ENCODE assay signal across 8 cellular contexts in genomic region chr11:6402561-6402981, GRCh38. TPM values are rescaled to one million over a fixed set of nuclear protein-coding genes. Genes with fewer than 3 reads are reported as not detected.
DNase-seq lines count a peak whose midpoint lies in the region; ATAC-seq, FAIRE-seq and TF ChIP-seq lines count a peak whose summit lies in the region.

No MANE protein-coding gene starts in this region.

- H3K27ac Mint-ChIP-seq in T-helper 1 cell treated with Interleukin-12 subunit alpha and Interleukin-12 subunit beta and Interleukin-4 antibody, amounts not matched to agents 30 μg/mL and 1 μg/mL, for 36 hours, result peak overlapping the region; percentile 84
- H3K27ac Mint-ChIP-seq in type B pancreatic cell, result no peak overlapping the region

- H3K27me3 ChIP-seq in K562 (ENCODE audit: control insufficient read depth in 2 of 2, insufficient read depth in 2 of 2, low read length in 2 of 2), result peaks cover 25 to 64% of the 10 kb centered on the region in 2 experiments; a peak in 4 of 5 replicates
- no peaks in the 10 kb centered on the region for H3K27me3 ChIP-seq in stomach

- 8% methylated on average over 7 of the region's 7 CpGs for WGBS in K562 (ENCODE audit: insufficient coverage, low coverage, missing lambda C conversion rate)
- 74 to 79% (median 78%) methylated on average over 7 of the region's 7 CpGs for WGBS in stomach, 5 donors

- no peak for FAIRE-seq in K562 (lab: Jason Lieb, UNC)

- H3K9me1 ChIP-seq in K562 (ENCODE audit: control insufficient read depth, insufficient read depth, low read length), result no peaks in the 10 kb centered on the region

- no peak overlapping the region for H3K27ac ChIP-seq in K562 (ENCODE audit: extremely low read depth, low read depth, low read length)
- H3K27ac ChIP-seq in stomach, result peak overlapping the region in 3 of 5 donors; percentile 25 to 56 (median 40)

- TF ChIP-seq EP300 in K562 (IDR thresholded peaks at IDR 0.05; ENCODE audit: low read length) (no peak), stomach (IDR thresholded peaks at IDR 0.05) (no peak)

- ATAC-seq in GM18870 (IDR thresholded peaks at IDR 0.05; ENCODE audit: unreplicated experiment), result peak; percentile 89
- peak; percentile 91 for ATAC-seq in HG03039 (IDR thresholded peaks at IDR 0.05; ENCODE audit: unreplicated experiment)
- peak; percentile 13; the same call in 1 of the 3 replicates for ATAC-seq in K562

- H3K9me3 Mint-ChIP-seq in T-helper 1 cell treated with Interleukin-12 subunit alpha and Interleukin-12 subunit beta and Interleukin-4 antibody, amounts not matched to agents 30 μg/mL and 1 μg/mL, for 36 hours, result no peaks in the 10 kb centered on the region
- H3K9me3 Mint-ChIP-seq in type B pancreatic cell, result no peaks in the 10 kb centered on the region

- DNase-seq in K562 (ENCODE audit: extremely low read depth in 1 of 4, low spot score in 3 of 4) (no peak), stomach (no peak), type B pancreatic cell (ENCODE audit: extremely low spot score, unreplicated experiment) (no peak), amniotic stem cell (lab: John Stamatoyannopoulos, UW) (no peak), NCI-H510A treated with DMSO at 0.1 percent for 48 hours (lab: John Stamatoyannopoulos, UW) (no peak)

- no peak overlapping the region for H3K4me2 ChIP-seq in K562 (ENCODE audit: insufficient read depth, low read length)

- 0 out of 2 replicates have a peak, but pooled peaks cover 3% of the 10 kb centered on the region for H4K20me1 ChIP-seq in K562 (replicated peaks; ENCODE audit: control insufficient read depth, insufficient read depth, low read length)

- H3K9me3 ChIP-seq in K562 (replicated peaks; ENCODE audit: control insufficient read depth, insufficient read depth, low read depth, low read length) (no peaks in the 10 kb centered on the region), stomach (no peaks in the 10 kb centered on the region)

- POLR2A ChIA-PET in K562 (lab: Yijun Ruan, JAX), result interaction anchor here (0.7 to 1.5 kb wide), 4 partner anchors 13 to 71 kb away, joined by 3 to 5 read pairs (median 4); partner anchors contain the start of genes APBB1 and SMPD1

- no peak for TF ChIP-seq RAD21 in K562 (CRISPR knock-in tag; conservative IDR thresholded peaks at IDR 0.05 in 1 of 2, IDR thresholded peaks at IDR 0.05 in 1 of 2)

- peaks cover 58% of the 10 kb centered on the region for H3K4me1 Mint-ChIP-seq in T-helper 1 cell treated with Interleukin-12 subunit alpha and Interleukin-12 subunit beta and Interleukin-4 antibody, amounts not matched to agents 30 μg/mL and 1 μg/mL, for 36 hours (ENCODE audit: low read depth)
- H3K4me1 Mint-ChIP-seq in type B pancreatic cell (ENCODE audit: unreplicated experiment), result peaks cover 5% of the 10 kb centered on the region

- peaks cover 38% of the 10 kb centered on the region for H3K36me3 Mint-ChIP-seq in T-helper 1 cell treated with Interleukin-12 subunit alpha and Interleukin-12 subunit beta and Interleukin-4 antibody, amounts not matched to agents 30 μg/mL and 1 μg/mL, for 36 hours (ENCODE audit: low read depth)
- peaks cover 12% of the 10 kb centered on the region for H3K36me3 Mint-ChIP-seq in type B pancreatic cell

- peaks cover 0 to 7% of the 10 kb centered on the region in 2 experiments; a peak in 3 of 5 replicates for H3K4me1 ChIP-seq in K562 (replicated peaks in 1 of 2; ENCODE audit: control insufficient read depth in 2 of 2, insufficient read depth in 2 of 2, low read length in 2 of 2)
- H3K4me1 ChIP-seq in stomach, result peaks cover 0 to 31% (median 16%) of the 10 kb centered on the region in 4 donors

- H3K9ac ChIP-seq in K562 (ENCODE audit: insufficient read depth in 1 of 2, low read depth in 2 of 2, low read length in 2 of 2), result no peak overlapping the region

- TF ChIP-seq POLR2A in K562 (conservative IDR thresholded peaks at IDR 0.05), result no peak
- no peak for TF ChIP-seq POLR2A in stomach (IDR thresholded peaks at IDR 0.05)

- TF ChIP-seq CTCF in K562 (IDR thresholded peaks at IDR 0.05 in 2 of 3, conservative IDR thresholded peaks at IDR 0.05 in 1 of 3; ENCODE audit: insufficient read depth in 2 of 3, low read depth in 1 of 3, low read length in 3 of 3) (no peak), stomach (IDR thresholded peaks at IDR 0.05) (no peak), type B pancreatic cell (conservative IDR thresholded peaks at IDR 0.05) (no peak)

- intact Hi-C loops in K562 (cut with micrococcal nuclease) (no loop called here), stomach (cut with DNase I; ENCODE audit: low total_unique reads) (no loop called here)

- H3K4me3 ChIP-seq in K562 (no peak overlapping the region), stomach (no peak overlapping the region)

- peaks cover 3% of the 10 kb centered on the region for H3K27me3 Mint-ChIP-seq in T-helper 1 cell treated with Interleukin-12 subunit alpha and Interleukin-12 subunit beta and Interleukin-4 antibody, amounts not matched to agents 30 μg/mL and 1 μg/mL, for 36 hours (ENCODE audit: low read depth)
- H3K27me3 Mint-ChIP-seq in type B pancreatic cell, result no peaks in the 10 kb centered on the region

- BruUV-seq in K562 (replicated peaks; lab: Mats Ljungman, UMichigan), result no TSS peak

- no peaks in the 10 kb centered on the region for H3K79me2 ChIP-seq in K562 (ENCODE audit: control insufficient read depth, insufficient read depth, low read length)

- CTCF ChIA-PET in K562 (lab: Yijun Ruan, JAX; ENCODE audit: low intra/inter-chr PET ratio), result no interaction called here

- H3K36me3 ChIP-seq in K562 (ENCODE audit: control insufficient read depth, insufficient read depth, low read length), result no peaks in the 10 kb centered on the region
- peaks cover 13 to 64% (median 36%) of the 10 kb centered on the region in 4 donors for H3K36me3 ChIP-seq in stomach

- in situ Hi-C loops in K562 (cut with MboI), result no loop called here

- H3K4me3 Mint-ChIP-seq in T-helper 1 cell treated with Interleukin-12 subunit alpha and Interleukin-12 subunit beta and Interleukin-4 antibody, amounts not matched to agents 30 μg/mL and 1 μg/mL, for 36 hours, result peak overlapping the region; percentile 81
- H3K4me3 Mint-ChIP-seq in type B pancreatic cell, result no peak overlapping the region

- no peak overlapping the region for H2AFZ ChIP-seq in K562 (ENCODE audit: low read depth, low read length)

RNA-seq across cellular contexts. Expression of gene SMPD1, which starts 12.3 kb away (rescaled TPM):
- total RNA-seq in K562 (2011; cell fraction: chromatin; rRNA removed; ENCODE audit: low replicate concordance), result 8.8 and 28.1 TPM in 2 replicates
- total RNA-seq in K562 (2011; cell fraction: nucleolus; rRNA removed), result 25.3 and 28.3 TPM in 2 replicates
- 17.6 and 20.9 TPM in 2 replicates for total RNA-seq in K562 (2011; cell fraction: nucleoplasm; rRNA removed)
- total RNA-seq in K562 (2014; rRNA removed) (5.1 and 5.2 TPM in 2 replicates), K562 (2014; rRNA removed; fragmentation: Illumina TruSeq; extraction: Trizol) (1.9 and 2.8 TPM in 2 replicates), K562 (2015; rRNA removed; fragmentation: Illumina TruSeq; extraction: Trizol) (4.4 and 5.4 TPM in 2 replicates), K562 (2021) (8.7 and 9.9 TPM in 2 replicates), stomach (10 to 100 TPM in 3 of 5 donors, 1 to 10 TPM in 2; 7.6 to 66.9 (median 31.4) TPM), type B pancreatic cell (ENCODE audit: low replicate concordance) (31.6 and 50.0 TPM in 2 replicates)
- polyA plus RNA-seq in K562 (2011; rRNA removed) (4.0 and 6.5 TPM in 2 replicates), K562 (2014; fragmentation: Illumina TruSeq; extraction: Trizol) (7.6 and 9.1 TPM in 2 replicates), K562 (2014; fragmentation: Nextera tagmentation; extraction: Ambion mirVana) (1 to 10 TPM in 1 of 2 experiments, under 1 TPM in 1; 0.90 to 1.8 TPM), K562 (2014; rRNA removed) (5.9 and 8.0 TPM in 2 replicates), stomach (10 to 100 TPM; 16.0 to 20.2 (median 16.9) TPM)
- polyA plus RNA-seq in K562 (2011; cell fraction: cytosol; rRNA removed), result 6.9 and 9.9 TPM in 2 replicates
- 17.5 and 18.4 TPM in 2 replicates for polyA plus RNA-seq in K562 (2011; cell fraction: nucleus; rRNA removed)
- 9.9 and 26.6 TPM in 2 replicates for polyA plus RNA-seq in K562 (2012)
- 3.8 and 4.1 TPM in 2 replicates for polyA minus RNA-seq in K562 (2011; rRNA and poly(A)+ RNA removed)
- 5.3 and 6.4 TPM in 2 replicates for polyA minus RNA-seq in K562 (2011; cell fraction: cytosol; rRNA and poly(A)+ RNA removed)
- polyA minus RNA-seq in K562 (2011; cell fraction: nucleus; rRNA and poly(A)+ RNA removed), result 5.1 and 6.3 TPM in 2 replicates

RNA-seq across cellular contexts. Expression of gene APBB1, which starts 16.3 kb away (rescaled TPM):
- 1.4 TPM in 1 of 2 replicates, not detected in the other for total RNA-seq in K562 (2011; cell fraction: chromatin; rRNA removed; ENCODE audit: low replicate concordance)
- total RNA-seq in K562 (2011; cell fraction: nucleolus; rRNA removed), result 0.39 and 1.3 TPM in 2 replicates
- total RNA-seq in K562 (2011; cell fraction: nucleoplasm; rRNA removed), result 0.44 TPM in 1 of 2 replicates, not detected in the other
- total RNA-seq in K562 (2014; rRNA removed) (0.73 and 0.98 TPM in 2 replicates), K562 (2014; rRNA removed; fragmentation: Illumina TruSeq; extraction: Trizol) (0.18 and 0.41 TPM in 2 replicates), K562 (2015; rRNA removed; fragmentation: Illumina TruSeq; extraction: Trizol) (0.11 and 0.15 TPM in 2 replicates), K562 (2021) (0.60 and 0.63 TPM in 2 replicates), stomach (10 to 100 TPM; 19.4 to 60.1 (median 26.6) TPM), type B pancreatic cell (ENCODE audit: low replicate concordance) (38.4 and 61.6 TPM in 2 replicates)
- polyA plus RNA-seq in K562 (2011; rRNA removed) (0.20 and 0.40 TPM in 2 replicates), K562 (2014; fragmentation: Illumina TruSeq; extraction: Trizol) (0.46 and 0.47 TPM in 2 replicates), K562 (2014; fragmentation: Nextera tagmentation; extraction: Ambion mirVana) (under 1 TPM; 0.04 to 0.11 TPM), K562 (2014; rRNA removed) (0.34 and 0.44 TPM in 2 replicates), stomach (10 to 100 TPM; 18.8 to 22.8 (median 19.5) TPM)
- 0.24 and 0.88 TPM in 2 replicates for polyA plus RNA-seq in K562 (2011; cell fraction: cytosol; rRNA removed)
- polyA plus RNA-seq in K562 (2011; cell fraction: nucleus; rRNA removed), result 0.48 and 1.3 TPM in 2 replicates
- 0.36 and 1.1 TPM in 2 replicates for polyA plus RNA-seq in K562 (2012)
- polyA minus RNA-seq in K562 (2011; rRNA and poly(A)+ RNA removed), result 0.39 and 0.42 TPM in 2 replicates
- 0.38 TPM in 1 of 2 replicates, not detected in the other for polyA minus RNA-seq in K562 (2011; cell fraction: cytosol; rRNA and poly(A)+ RNA removed)
- polyA minus RNA-seq in K562 (2011; cell fraction: nucleus; rRNA and poly(A)+ RNA removed), result 0.54 and 0.56 TPM in 2 replicates

RNA-seq across cellular contexts. Expression of gene HPX, which starts 38.2 kb away (rescaled TPM):
- not detected in 2 replicates for total RNA-seq in K562 (2011; cell fraction: chromatin; rRNA removed; ENCODE audit: low replicate concordance)
- 0.39 and 0.50 TPM in 2 replicates for total RNA-seq in K562 (2011; cell fraction: nucleolus; rRNA removed)
- 0.37 TPM in 1 of 2 replicates, not detected in the other for total RNA-seq in K562 (2011; cell fraction: nucleoplasm; rRNA removed)
- total RNA-seq in K562 (2014; rRNA removed) (0.49 TPM in 1 of 2 replicates, not detected in the other), K562 (2014; rRNA removed; fragmentation: Illumina TruSeq; extraction: Trizol) (0.16 and 0.29 TPM in 2 replicates), K562 (2015; rRNA removed; fragmentation: Illumina TruSeq; extraction: Trizol) (0.14 and 0.15 TPM in 2 replicates), K562 (2021) (1.2 and 1.4 TPM in 2 replicates), stomach (10 to 100 TPM in 1 of 5 donors, not detected in 4; 27.2 TPM), type B pancreatic cell (ENCODE audit: low replicate concordance) (1.5 and 1.9 TPM in 2 replicates)
- polyA plus RNA-seq in K562 (2011; rRNA removed) (0.24 and 0.29 TPM in 2 replicates), K562 (2014; fragmentation: Illumina TruSeq; extraction: Trizol) (0.12 and 0.71 TPM in 2 replicates), K562 (2014; fragmentation: Nextera tagmentation; extraction: Ambion mirVana) (under 1 TPM; 0.79 to 0.94 TPM), K562 (2014; rRNA removed) (0.57 and 0.69 TPM in 2 replicates), stomach (1 to 10 TPM in 2 of 3 donors, under 1 TPM in 1; 0.31 to 2.0 (median 1.5) TPM)
- 0.56 and 0.61 TPM in 2 replicates for polyA plus RNA-seq in K562 (2011; cell fraction: cytosol; rRNA removed)
- 0.57 and 0.65 TPM in 2 replicates for polyA plus RNA-seq in K562 (2011; cell fraction: nucleus; rRNA removed)
- polyA plus RNA-seq in K562 (2012), result 0.48 and 0.55 TPM in 2 replicates
- polyA minus RNA-seq in K562 (2011; rRNA and poly(A)+ RNA removed), result 0.24 TPM in 1 of 2 replicates, not detected in the other
- not detected in 2 replicates for polyA minus RNA-seq in K562 (2011; cell fraction: cytosol; rRNA and poly(A)+ RNA removed)
- polyA minus RNA-seq in K562 (2011; cell fraction: nucleus; rRNA and poly(A)+ RNA removed), result 0.22 TPM in 1 of 2 replicates, not detected in the other

Comparison
In these comparisons a context has a peak if more than half of its experiments do, and no peak if none do; other contexts are left out.
1. ATAC-seq: peak in every context shown above with its lines; median percentile 91 in HG03039; 89 in GM18870; 13 in K562.
2. RNA of gene APBB1, which starts 16.3 kb away (total RNA-seq): 38.4 to 61.6 TPM in type B pancreatic cell and 19.4 to 60.1 TPM in stomach; 0.11 to 1.4 TPM in K562; every median in the first group is over 4 times any median in the second.